In genomic region chr6:3228046-3228671, GRCh38 we compare ENCODE assay signal across 8 cellular contexts. TPM values are rescaled to one million over a fixed set of nuclear protein-coding genes. Genes with fewer than 3 reads are reported as not detected.
DNase-seq lines count a peak whose midpoint lies in the region; ATAC-seq and TF ChIP-seq lines count a peak whose summit lies in the region.

No MANE protein-coding gene starts in this region.

- TF ChIP-seq POLR2A in transverse colon (IDR thresholded peaks at IDR 0.05): no peak

- H3K4me1 ChIP-seq in transverse colon: peaks cover 16 to 58% (median 53%) of the 10 kb centered on the region in 4 donors

- peak overlapping the region; percentile 19 for H3K4me3 Mint-ChIP-seq in activated CD8-positive, alpha-beta memory T cell treated with anti-CD3 and anti-CD28 coated beads, Interleukin-2, amount 10 ng/mL, durations not matched to agents 7 days and 5 days
- H3K4me3 Mint-ChIP-seq in immature natural killer cell: peak overlapping the region; percentile 47 to 54 (median 50)
- peak overlapping the region; percentile 96 for H3K4me3 Mint-ChIP-seq in type B pancreatic cell

- no peak for ATAC-seq in activated CD8-positive, alpha-beta memory T cell treated with anti-CD3 and anti-CD28 coated beads, Interleukin-2, amount 10 ng/mL, durations not matched to agents 7 days and 5 days
- no peak for ATAC-seq in GM18517 (IDR thresholded peaks at IDR 0.05; ENCODE audit: unreplicated experiment)

- in situ Hi-C loops in KBM-7 (cut with MboI; ENCODE audit: low pct_unique_long_range_greater_than_20kb, low sequenced_read_pairs) (no loop called here), transverse colon (cut with MboI; ENCODE audit: low pct_ligation_motif_present in 1 of 4, low pct_unique_long_range_greater_than_20kb in 1 of 4, low sequenced_read_pairs in 3 of 4) (no loop called here)

- no peak for TF ChIP-seq EP300 in transverse colon (IDR thresholded peaks at IDR 0.05; ENCODE audit: low read depth)

- intact Hi-C loops in transverse colon (cut with DNase I; ENCODE audit: low total_unique reads): no loop called here

- no peaks in the 10 kb centered on the region for H3K9me3 ChIP-seq in transverse colon

- TF ChIP-seq CTCF in type B pancreatic cell (conservative IDR thresholded peaks at IDR 0.05): peak; percentile 40
- TF ChIP-seq CTCF in transverse colon (IDR thresholded peaks at IDR 0.05): no peak

- H3K36me3 ChIP-seq in transverse colon: no peaks in the 10 kb centered on the region

- DNase-seq in DMS79 treated with DMSO at 0.1 percent for 48 hours (lab: John Stamatoyannopoulos, UW): peak; percentile 64
- DNase-seq in NCI-H146 (lab: John Stamatoyannopoulos, UW): peak; percentile 96
- DNase-seq in activated CD8-positive, alpha-beta memory T cell treated with anti-CD3 and anti-CD28 coated beads, Interleukin-2, amount 10 ng/mL, durations not matched to agents 7 days and 5 days: no peak
- DNase-seq in immature natural killer cell: no peak
- DNase-seq in type B pancreatic cell (ENCODE audit: extremely low spot score, unreplicated experiment): peak; percentile 84
- DNase-seq in KBM-7: no peak
- DNase-seq in transverse colon: no peak

- H3K4me1 Mint-ChIP-seq in activated CD8-positive, alpha-beta memory T cell treated with anti-CD3 and anti-CD28 coated beads, Interleukin-2, amount 10 ng/mL, durations not matched to agents 7 days and 5 days: peaks cover 37% of the 10 kb centered on the region
- peaks cover 41% of the 10 kb centered on the region in 2 donors for H3K4me1 Mint-ChIP-seq in immature natural killer cell
- H3K4me1 Mint-ChIP-seq in type B pancreatic cell (ENCODE audit: unreplicated experiment): peaks cover 24% of the 10 kb centered on the region

- WGBS in transverse colon (ENCODE audit: low coverage in 1 of 2), 2 donors: 1% methylated on average over 36 of the region's 38 CpGs; no CpG with 5 or more reads in 1 of the 2 donors

- no peak overlapping the region for H3K27ac Mint-ChIP-seq in activated CD8-positive, alpha-beta memory T cell treated with anti-CD3 and anti-CD28 coated beads, Interleukin-2, amount 10 ng/mL, durations not matched to agents 7 days and 5 days
- H3K27ac Mint-ChIP-seq in immature natural killer cell (no peak overlapping the region), type B pancreatic cell (peak overlapping the region; percentile 90)

- peaks cover 2% of the 10 kb centered on the region for H3K36me3 Mint-ChIP-seq in activated CD8-positive, alpha-beta memory T cell treated with anti-CD3 and anti-CD28 coated beads, Interleukin-2, amount 10 ng/mL, durations not matched to agents 7 days and 5 days
- H3K36me3 Mint-ChIP-seq in immature natural killer cell (peaks cover 0 to 5% (median 0%) of the 10 kb centered on the region in 3 donors), type B pancreatic cell (peaks cover 18% of the 10 kb centered on the region)

- H3K27me3 ChIP-seq in transverse colon: peaks cover 82% of the 10 kb centered on the region

- H3K27ac ChIP-seq in transverse colon: no peak overlapping the region

- H3K9me3 Mint-ChIP-seq in activated CD8-positive, alpha-beta memory T cell treated with anti-CD3 and anti-CD28 coated beads, Interleukin-2, amount 10 ng/mL, durations not matched to agents 7 days and 5 days (ENCODE audit: low read depth): no peaks in the 10 kb centered on the region
- H3K9me3 Mint-ChIP-seq in immature natural killer cell (peaks cover 0 to 2% (median 0%) of the 10 kb centered on the region in 6 donors), type B pancreatic cell (no peaks in the 10 kb centered on the region)

- H3K4me3 ChIP-seq in transverse colon: peak overlapping the region in 2 of 4 donors; percentile 34 to 48

- peaks cover 83% of the 10 kb centered on the region for H3K27me3 Mint-ChIP-seq in activated CD8-positive, alpha-beta memory T cell treated with anti-CD3 and anti-CD28 coated beads, Interleukin-2, amount 10 ng/mL, durations not matched to agents 7 days and 5 days
- H3K27me3 Mint-ChIP-seq in immature natural killer cell (ENCODE audit: low read depth in 3 of 3) (peaks cover 37 to 59% (median 42%) of the 10 kb centered on the region in 3 donors), type B pancreatic cell (peaks cover 63% of the 10 kb centered on the region)

- CTCF ChIA-PET in activated CD8-positive, alpha-beta memory T cell treated with anti-CD3 and anti-CD28 coated beads, Interleukin-2, amount 10 ng/mL, durations not matched to agents 7 days and 5 days (lab: Charles Lee): no interaction called here

RNA-seq across cellular contexts. Expression of gene TUBB2B, which starts 0.7 kb away (rescaled TPM):
- not detected for total RNA-seq in activated CD8-positive, alpha-beta memory T cell treated with anti-CD3 and anti-CD28 coated beads, Interleukin-2, amount 10 ng/mL, durations not matched to agents 7 days and 5 days
- polyA plus RNA-seq in immature natural killer cell: under 1 TPM in 1 of 3 donors, not detected in 2; 0.11 TPM
- 37.8 and 158 TPM in 2 replicates for total RNA-seq in type B pancreatic cell (ENCODE audit: low replicate concordance)
- total RNA-seq in transverse colon: 10 to 100 TPM in 2 of 4 donors, 1 to 10 TPM in 2; 2.9 to 14.9 (median 9.4) TPM

RNA-seq across cellular contexts. Expression of gene PSMG4, which starts 30.6 kb away (rescaled TPM):
- 10 to 100 TPM; 24.4 TPM for total RNA-seq in activated CD8-positive, alpha-beta memory T cell treated with anti-CD3 and anti-CD28 coated beads, Interleukin-2, amount 10 ng/mL, durations not matched to agents 7 days and 5 days
- polyA plus RNA-seq in immature natural killer cell: 10 to 100 TPM; 28.6 to 45.7 (median 29.6) TPM
- total RNA-seq in type B pancreatic cell (ENCODE audit: low replicate concordance): 18.1 and 24.1 TPM in 2 replicates
- total RNA-seq in transverse colon: 10 to 100 TPM; 10.1 to 22.7 (median 16.7) TPM

Comparison
In these comparisons a context has a peak if more than half of its experiments do, and no peak if none do; other contexts are left out.
1. DNase-seq: peak in DMS79 treated with DMSO at 0.1 percent for 48 hours (single experiment), NCI-H146 (single experiment) and type B pancreatic cell (single experiment); none in activated CD8-positive, alpha-beta memory T cell treated with anti-CD3 and anti-CD28 coated beads, Interleukin-2, amount 10 ng/mL, durations not matched to agents 7 days and 5 days (single experiment), immature natural killer cell (0 of 3), KBM-7 (single experiment) and transverse colon (single experiment).
2. H3K4me3 Mint-ChIP-seq: peak in every context shown above with its lines; median percentile 96 in type B pancreatic cell; 50 in immature natural killer cell; 19 in activated CD8-positive, alpha-beta memory T cell treated with anti-CD3 and anti-CD28 coated beads, Interleukin-2, amount 10 ng/mL, durations not matched to agents 7 days and 5 days.